ENCODE assay signal across 1 cellular context in genomic region chr2:10136187-10136934, GRCh38.
TF ChIP-seq lines count a peak whose summit lies in the region.

No MANE protein-coding gene starts in this region.

TF ChIP-seq in HEK293T, 16 proteins besides CTCF, POLR2A, EP300 and RAD21 (continued from another document):
- TF ChIP-seq PKNOX1 (IDR thresholded peaks at IDR 0.05) (no peak), SP1 (IDR thresholded peaks at IDR 0.05) (no peak), FOXM1 (IDR thresholded peaks at IDR 0.05; ENCODE audit: borderline replicate concordance) (no peak), ELF4 (IDR thresholded peaks at IDR 0.05) (no peak), ZNF384 (IDR thresholded peaks at IDR 0.05) (no peak), L3MBTL2 (conservative IDR thresholded peaks at IDR 0.05) (no peak), FOXA1 (IDR thresholded peaks at IDR 0.05) (no peak)
